In the genomic region with DNA sequence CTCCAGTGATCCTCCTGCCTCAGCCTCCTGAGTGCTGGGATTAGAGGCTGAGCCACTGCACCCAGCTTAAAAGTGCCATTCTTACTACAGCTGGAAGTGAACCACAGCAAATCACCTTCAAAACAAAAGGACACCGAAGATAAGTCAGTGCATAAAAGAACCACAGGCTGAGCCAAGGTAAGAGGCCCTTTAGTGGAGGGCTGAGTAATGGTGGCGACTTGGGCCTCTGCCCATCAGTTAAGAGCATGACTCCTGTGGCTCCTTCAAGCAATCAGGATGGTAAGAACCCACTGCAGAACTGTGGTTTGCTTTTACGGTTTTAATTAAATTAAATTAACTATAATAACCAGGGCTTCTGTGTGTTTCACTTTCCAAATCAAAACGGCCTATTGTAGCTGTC, we compare ENCODE assay signal across 9 cellular contexts.
DNase-seq lines count a peak whose midpoint lies in the region; ATAC-seq and TF ChIP-seq lines count a peak whose summit lies in the region.
"Had no signal": no experiment of that assay in that cellular context is flagged by ENCODE, and none has a peak within 500 bp of the region (broad histone marks: within the 10 kb centered on the region; RNA-seq: fewer than 3 reads in every experiment).

No MANE protein-coding gene starts in this region.

- peak overlapping the region; percentile 44 to 98 for H3K27ac ChIP-seq in uterus

- H3K4me1 ChIP-seq in uterus: peaks cover 6 to 8% of the 10 kb centered on the region in 2 donors

- TF ChIP-seq POLR2A in uterus (IDR thresholded peaks at IDR 0.05): no peak

- ATAC-seq in left cardiac atrium: peak in 1 of 2 donors; percentile 9
- no peak for ATAC-seq in left ventricle myocardium superior

- TF ChIP-seq CTCF in fibroblast of pulmonary artery (IDR thresholded peaks at IDR 0.05; ENCODE audit: low read length, missing control alignments) (no peak), uterus (IDR thresholded peaks at IDR 0.05) (no peak), type B pancreatic cell (conservative IDR thresholded peaks at IDR 0.05) (no peak)

- H3K4me3 ChIP-seq in fibroblast of pulmonary artery (replicated peaks; ENCODE audit: low read depth, low read length): no peak overlapping the region
- H3K4me3 ChIP-seq in uterus: no peak overlapping the region

- no peak overlapping the region for H3K27ac Mint-ChIP-seq in type B pancreatic cell

- H3K4me3 Mint-ChIP-seq in type B pancreatic cell: no peak overlapping the region

- H3K4me1 Mint-ChIP-seq in type B pancreatic cell (ENCODE audit: unreplicated experiment): peaks cover 40% of the 10 kb centered on the region

- intact Hi-C loops in left cardiac atrium (cut with DNase I): no loop called here
- intact Hi-C loops in left ventricle myocardium superior (cut with micrococcal nuclease): loop anchor here (10.0 kb wide), 1 partner anchor 68 kb away; no protein-coding TSS in a partner anchor
- intact Hi-C loops in uterus (cut with DNase I; ENCODE audit: low total_unique reads): no loop called here

- H3K36me3 ChIP-seq in uterus: no peaks in the 10 kb centered on the region

- H3K27me3 ChIP-seq in uterus: no peaks in the 10 kb centered on the region

- H3K9me3 Mint-ChIP-seq in type B pancreatic cell: no peaks in the 10 kb centered on the region

- H3K9me3 ChIP-seq in uterus: no peaks in the 10 kb centered on the region

- peaks cover 44% of the 10 kb centered on the region for H3K27me3 Mint-ChIP-seq in type B pancreatic cell

- DNase-seq in left cardiac atrium (peak; percentile 51), left ventricle myocardium superior (no peak), T1000 (lab: John Stamatoyannopoulos, UW) (peak; percentile 55), fibroblast of pulmonary artery (ENCODE audit: low read depth) (peak; percentile 65), uterus (peak; percentile 60 to 83), NCI-H510A treated with DMSO at 0.1 percent for 48 hours (lab: John Stamatoyannopoulos, UW) (no peak), NCI-H524 (lab: John Stamatoyannopoulos, UW) (no peak), type B pancreatic cell (ENCODE audit: extremely low spot score, unreplicated experiment) (no peak)
- DNase-seq: DMS 273 treated with DMSO at 0.1 percent for 48 hours had no signal

- H3K36me3 Mint-ChIP-seq in type B pancreatic cell: no peaks in the 10 kb centered on the region

Comparison
In these comparisons a context has a peak if more than half of its experiments do, and no peak if none do; other contexts are left out.
1. DNase-seq: peak in left cardiac atrium (single experiment), T1000 (single experiment), fibroblast of pulmonary artery (single experiment) and uterus (2 of 2); none in left ventricle myocardium superior (single experiment), NCI-H510A treated with DMSO at 0.1 percent for 48 hours (single experiment), NCI-H524 (0 of 2) and type B pancreatic cell (single experiment).